In the genomic region with DNA sequence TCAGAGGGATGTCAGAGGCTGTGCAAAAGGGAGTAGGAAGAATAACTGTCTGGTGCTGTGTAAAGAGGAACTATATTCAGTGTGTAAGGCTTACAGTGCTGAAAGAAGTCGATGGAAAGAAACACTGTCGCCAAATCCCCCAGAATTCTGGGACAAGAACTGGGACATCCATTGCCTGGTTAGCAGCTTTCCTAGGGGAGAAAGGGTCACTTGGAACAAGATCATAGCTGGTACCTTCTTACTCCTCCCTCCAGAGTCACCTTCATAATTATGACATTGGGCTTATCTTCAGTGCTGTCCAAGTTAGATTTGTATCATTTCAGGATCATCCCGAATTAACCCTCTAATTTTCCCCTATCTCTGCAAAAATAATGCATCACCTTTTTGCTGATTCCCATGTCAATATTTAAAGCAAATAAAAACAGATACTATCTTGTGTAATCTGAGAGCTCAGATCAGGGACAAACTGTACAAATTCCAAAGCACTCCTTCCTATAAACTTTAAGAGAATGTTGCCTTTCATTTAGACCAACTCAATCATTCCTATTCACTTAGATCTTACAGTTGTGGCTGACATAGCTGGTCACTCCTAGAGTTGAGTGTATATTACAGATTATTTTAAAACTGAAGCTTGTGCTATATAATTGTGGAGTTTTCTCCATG, we compare ENCODE assay signal across 28 cellular contexts.
"Had no signal": no experiment of that assay in that cellular context is flagged by ENCODE, and none has a peak within 500 bp of the region (broad histone marks: within the 10 kb centered on the region; RNA-seq: fewer than 3 reads in every experiment).

No MANE protein-coding gene starts in this region.

- H3K4me1 ChIP-seq: adrenal gland, Peyer's patch had no signal

- H3K4me3 Mint-ChIP-seq: activated B cell treated with CpG ODN at 0.5 μM for 24 hours; activated CD4-positive, alpha-beta memory T cell treated with anti-CD3 and anti-CD28 coated beads, Interleukin-2, amount 10 ng/mL, durations not matched to agents 7 days and 5 days; activated naive CD4-positive, alpha-beta T cell treated with anti-CD3 and anti-CD28 coated beads, Interleukin-2, amount 10 ng/mL, durations not matched to agents 7 days and 5 days; activated naive CD8-positive, alpha-beta T cell treated with anti-CD3 and anti-CD28 coated beads for 36 hours; activated T-helper 17 cell treated with anti-CD3 and anti-CD28 coated beads, Interleukin-2, amount 50 U/mL, for 72 hours; T-helper 1 cell treated with Interleukin-12 subunit alpha and Interleukin-12 subunit beta and Interleukin-4 antibody, amounts not matched to agents 30 μg/mL and 1 μg/mL, for 36 hours had no signal

- H3K36me3 Mint-ChIP-seq: activated naive CD4-positive, alpha-beta T cell treated with anti-CD3 and anti-CD28 coated beads, Interleukin-2, amount 10 ng/mL, durations not matched to agents 7 days and 5 days; activated naive CD8-positive, alpha-beta T cell treated with anti-CD3 and anti-CD28 coated beads for 36 hours had no signal

- H3K9me3 ChIP-seq: adrenal gland, MG63, Peyer's patch had no signal

- DNase-seq: activated B cell treated with CpG ODN at 0.5 μM for 24 hours; activated CD4-positive, alpha-beta memory T cell treated with anti-CD3 and anti-CD28 coated beads, Interleukin-2, amount 10 ng/mL, durations not matched to agents 7 days and 5 days; activated CD4-positive, alpha-beta T cell treated with anti-CD3 and anti-CD28 coated beads, Interleukin-2, amount 50 U/mL, for 1 hour; activated gamma-delta T cell; activated naive CD4-positive, alpha-beta T cell treated with anti-CD3 and anti-CD28 coated beads, Interleukin-2, amount 10 ng/mL, durations not matched to agents 7 days and 5 days; activated naive CD8-positive, alpha-beta T cell treated with anti-CD3 and anti-CD28 coated beads for 36 hours; activated T-cell treated with anti-CD3 and anti-CD28 coated beads for 4 hours; activated T-cell treated with anti-CD3 and anti-CD28 coated beads, Interleukin-2, amount 50 U/mL, for 48 hours; adrenal gland; anterior cingulate cortex; Kasumi-1; KBM-7; MG63; MV-4-11; NCI-H1092 treated with DMSO at 0.1 percent for 48 hours; NCI-H1694; NCI-H2029; NCI-H2107; NCI-H2171 treated with DMSO at 0.1 percent for 48 hours; NCI-H226; NCI-H526; NCI-H82; OCI-M1; Peyer's patch; SHP77 had no signal

- H3K27ac Mint-ChIP-seq: activated B cell treated with CpG ODN at 0.5 μM for 24 hours; activated CD4-positive, alpha-beta memory T cell treated with anti-CD3 and anti-CD28 coated beads, Interleukin-2, amount 10 ng/mL, durations not matched to agents 7 days and 5 days; activated naive CD4-positive, alpha-beta T cell treated with anti-CD3 and anti-CD28 coated beads, Interleukin-2, amount 10 ng/mL, durations not matched to agents 7 days and 5 days; activated naive CD8-positive, alpha-beta T cell treated with anti-CD3 and anti-CD28 coated beads for 36 hours; activated T-helper 17 cell treated with anti-CD3 and anti-CD28 coated beads, Interleukin-2, amount 50 U/mL, for 72 hours; T-helper 1 cell treated with Interleukin-12 subunit alpha and Interleukin-12 subunit beta and Interleukin-4 antibody, amounts not matched to agents 30 μg/mL and 1 μg/mL, for 36 hours had no signal

- H3K27ac ChIP-seq: adrenal gland, Peyer's patch, RWPE1 had no signal

- H3K9me3 Mint-ChIP-seq: activated B cell treated with CpG ODN at 0.5 μM for 24 hours; activated CD4-positive, alpha-beta memory T cell treated with anti-CD3 and anti-CD28 coated beads, Interleukin-2, amount 10 ng/mL, durations not matched to agents 7 days and 5 days; activated naive CD4-positive, alpha-beta T cell treated with anti-CD3 and anti-CD28 coated beads, Interleukin-2, amount 10 ng/mL, durations not matched to agents 7 days and 5 days; activated naive CD8-positive, alpha-beta T cell treated with anti-CD3 and anti-CD28 coated beads for 36 hours; activated T-helper 17 cell treated with anti-CD3 and anti-CD28 coated beads, Interleukin-2, amount 50 U/mL, for 72 hours; T-helper 1 cell treated with Interleukin-12 subunit alpha and Interleukin-12 subunit beta and Interleukin-4 antibody, amounts not matched to agents 30 μg/mL and 1 μg/mL, for 36 hours had no signal

- ATAC-seq: activated T-helper 17 cell treated with anti-CD3 and anti-CD28 coated beads, Interleukin-2, amount 50 U/mL, for 72 hours had no signal

- H3K27me3 ChIP-seq: adrenal gland, MG63, Peyer's patch had no signal

- H3K4me3 ChIP-seq: adrenal gland, MG63, Peyer's patch had no signal

- H3K36me3 ChIP-seq: adrenal gland, MG63, Peyer's patch had no signal

- H3K4me1 Mint-ChIP-seq: activated B cell treated with CpG ODN at 0.5 μM for 24 hours; activated CD4-positive, alpha-beta memory T cell treated with anti-CD3 and anti-CD28 coated beads, Interleukin-2, amount 10 ng/mL, durations not matched to agents 7 days and 5 days; activated naive CD4-positive, alpha-beta T cell treated with anti-CD3 and anti-CD28 coated beads, Interleukin-2, amount 10 ng/mL, durations not matched to agents 7 days and 5 days; activated naive CD8-positive, alpha-beta T cell treated with anti-CD3 and anti-CD28 coated beads for 36 hours; activated T-helper 17 cell treated with anti-CD3 and anti-CD28 coated beads, Interleukin-2, amount 50 U/mL, for 72 hours had no signal
